Comparison of ENCODE assay signal across 9 cellular contexts in genomic region chr17:6639014-6639650, GRCh38.
DNase-seq lines count a peak whose midpoint lies in the region; ATAC-seq lines count a peak whose summit lies in the region.
"Had no signal": no experiment of that assay in that cellular context is flagged by ENCODE, and none has a peak within 500 bp of the region (broad histone marks: within the 10 kb centered on the region; RNA-seq: fewer than 3 reads in every experiment).

No MANE protein-coding gene starts in this region.

- H3K27me3 ChIP-seq in HUES48 (ENCODE audit: control insufficient read depth, insufficient read depth, low read length) = no peaks in the 10 kb centered on the region
- H3K27me3 ChIP-seq in iPS-20b (ENCODE audit: insufficient read depth, low read length) = no peaks in the 10 kb centered on the region

- H3K36me3 ChIP-seq in HUES48 (ENCODE audit: control insufficient read depth, insufficient read depth, low read length) = peaks cover 29% of the 10 kb centered on the region
- H3K36me3 ChIP-seq in iPS-20b (ENCODE audit: insufficient read depth, low read depth, low read length) = peaks cover 31% of the 10 kb centered on the region

- no peaks in the 10 kb centered on the region for H3K9me3 Mint-ChIP-seq in activated naive CD8-positive, alpha-beta T cell (ENCODE audit: low read depth)
- no peaks in the 10 kb centered on the region for H3K9me3 Mint-ChIP-seq in stimulated activated naive B cell treated with anti-CD40 and anti-IgM and Interleukin-4, amounts not matched to agents 10 μg/mL and 1 μg/mL and 100 μg/mL, for 72 hours

- H3K27ac ChIP-seq in HUES48 (ENCODE audit: low read depth, low read length) = no peak overlapping the region
- no peak overlapping the region for H3K27ac ChIP-seq in iPS-20b (ENCODE audit: low read length)

- peak overlapping the region; percentile 58 for H3K27ac Mint-ChIP-seq in activated naive CD8-positive, alpha-beta T cell
- H3K27ac Mint-ChIP-seq in stimulated activated naive B cell treated with anti-CD40 and anti-IgM and Interleukin-4, amounts not matched to agents 10 μg/mL and 1 μg/mL and 100 μg/mL, for 72 hours = peak overlapping the region; percentile 99

- DNase-seq in stimulated activated naive B cell treated with anti-CD40 and anti-IgM and Interleukin-4, amounts not matched to agents 10 μg/mL and 1 μg/mL and 100 μg/mL, for 72 hours = no peak
- DNase-seq in activated CD4-positive, alpha-beta T cell treated with anti-CD3 and anti-CD28 coated beads, Interleukin-2, amount 50 U/mL, for 4 hours = no peak
- DNase-seq: stimulated activated CD8-positive, alpha-beta memory T cell treated with anti-CD3 and anti-CD28 coated beads, Interleukin-4, amount 100 ng/mL, for 48 hours had no signal

- H3K9me3 ChIP-seq in HUES48 (ENCODE audit: control insufficient read depth, insufficient read depth, low read length) = no peaks in the 10 kb centered on the region
- H3K9me3 ChIP-seq in iPS-20b (ENCODE audit: insufficient read depth, low read depth, low read length) = no peaks in the 10 kb centered on the region

- H3K4me3 Mint-ChIP-seq in activated naive CD8-positive, alpha-beta T cell = peak overlapping the region; percentile 97
- peak overlapping the region; percentile 96 to 98 for H3K4me3 Mint-ChIP-seq in stimulated activated naive B cell treated with anti-CD40 and anti-IgM and Interleukin-4, amounts not matched to agents 10 μg/mL and 1 μg/mL and 100 μg/mL, for 72 hours

- 0 out of 2 replicates have a peak, but pooled peaks cover 6% of the 10 kb centered on the region for H3K4me1 ChIP-seq in HUES48 (ENCODE audit: control insufficient read depth, insufficient read depth, low read length)
- peaks cover 4% of the 10 kb centered on the region; the same call in 1 of the 2 replicates for H3K4me1 ChIP-seq in iPS-20b (ENCODE audit: insufficient read depth, low read length)

- no peak for ATAC-seq in stimulated activated naive B cell treated with anti-CD40 and anti-IgM and Interleukin-4, amounts not matched to agents 10 μg/mL and 1 μg/mL and 100 μg/mL, for 72 hours (replicated peaks)
- ATAC-seq in GM21367 (IDR thresholded peaks at IDR 0.05; ENCODE audit: unreplicated experiment) = no peak
- no peak for ATAC-seq in GM19328 (IDR thresholded peaks at IDR 0.05; ENCODE audit: unreplicated experiment)
- no peak for ATAC-seq in HG03520 (IDR thresholded peaks at IDR 0.05; ENCODE audit: unreplicated experiment)

- H3K36me3 Mint-ChIP-seq in activated naive CD8-positive, alpha-beta T cell = peaks cover 7% of the 10 kb centered on the region
- peaks cover 11 to 23% of the 10 kb centered on the region in 2 donors for H3K36me3 Mint-ChIP-seq in stimulated activated naive B cell treated with anti-CD40 and anti-IgM and Interleukin-4, amounts not matched to agents 10 μg/mL and 1 μg/mL and 100 μg/mL, for 72 hours

- H3K4me3 ChIP-seq in HUES48 (ENCODE audit: low read depth, low read length) (peak overlapping the region; percentile 80), iPS-20b (ENCODE audit: low read length) (peak overlapping the region; percentile 96)

- no peaks in the 10 kb centered on the region for H3K27me3 Mint-ChIP-seq in activated naive CD8-positive, alpha-beta T cell
- no peaks in the 10 kb centered on the region for H3K27me3 Mint-ChIP-seq in stimulated activated naive B cell treated with anti-CD40 and anti-IgM and Interleukin-4, amounts not matched to agents 10 μg/mL and 1 μg/mL and 100 μg/mL, for 72 hours

- H3K9ac ChIP-seq in HUES48 (ENCODE audit: low read depth, low read length) = 0 out of 2 replicates have a peak overlapping the region, but pooled peaks have one; percentile 51
- peak overlapping the region; percentile 93; the same call in 1 of the 2 replicates for H3K9ac ChIP-seq in iPS-20b (ENCODE audit: low read depth, low read length)

- H3K4me1 Mint-ChIP-seq in activated naive CD8-positive, alpha-beta T cell (ENCODE audit: low read depth) = peaks cover 42% of the 10 kb centered on the region
- peaks cover 37 to 45% of the 10 kb centered on the region in 2 donors for H3K4me1 Mint-ChIP-seq in stimulated activated naive B cell treated with anti-CD40 and anti-IgM and Interleukin-4, amounts not matched to agents 10 μg/mL and 1 μg/mL and 100 μg/mL, for 72 hours
